1 cellular context compared by ENCODE assay signal in the genomic region with DNA sequence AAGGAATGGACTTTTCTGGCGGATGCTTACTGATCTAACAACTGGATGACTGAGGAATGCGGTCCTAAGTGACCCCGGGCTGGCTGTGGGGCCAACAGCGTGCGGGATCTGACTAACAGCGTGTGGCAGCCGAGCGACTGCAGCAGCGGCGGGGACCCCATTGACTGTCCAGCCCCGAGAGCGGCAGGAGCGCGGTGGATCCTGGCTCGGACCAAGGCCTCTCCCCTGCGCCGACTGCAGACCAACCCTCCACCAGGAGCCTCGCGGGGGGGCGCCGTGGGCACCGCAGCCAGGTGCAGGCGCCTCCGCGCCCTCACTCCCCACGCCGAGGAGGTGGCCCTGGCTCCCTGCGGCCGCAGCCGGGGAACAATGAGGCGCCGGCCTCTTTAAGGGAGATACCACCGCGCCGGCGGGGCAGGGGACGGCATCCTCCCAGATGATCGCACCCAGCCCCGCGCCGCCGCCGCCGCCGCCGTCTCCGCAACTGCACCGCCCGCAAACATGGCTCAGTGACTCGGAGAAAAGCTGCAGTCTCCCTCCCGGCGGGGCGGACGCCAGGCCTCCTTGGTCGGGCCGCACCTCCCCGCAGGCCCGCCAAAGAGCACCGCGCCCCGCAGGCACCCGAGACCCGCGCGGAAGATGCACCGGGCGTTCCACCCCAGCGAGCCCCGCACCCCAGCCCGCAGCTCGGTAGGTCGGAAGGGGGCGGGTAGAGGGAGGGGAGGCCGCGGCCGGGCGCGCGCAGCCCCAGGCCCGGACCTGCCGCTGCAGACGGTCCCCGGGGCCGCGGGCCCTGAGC.
TF ChIP-seq lines count a peak whose summit lies in the region.

No MANE protein-coding gene starts in this region.

TF ChIP-seq in HepG2, 621 proteins besides CTCF, POLR2A, EP300 and RAD21 (continued from another document and continues in another):
- TF ChIP-seq, protein P1, sequence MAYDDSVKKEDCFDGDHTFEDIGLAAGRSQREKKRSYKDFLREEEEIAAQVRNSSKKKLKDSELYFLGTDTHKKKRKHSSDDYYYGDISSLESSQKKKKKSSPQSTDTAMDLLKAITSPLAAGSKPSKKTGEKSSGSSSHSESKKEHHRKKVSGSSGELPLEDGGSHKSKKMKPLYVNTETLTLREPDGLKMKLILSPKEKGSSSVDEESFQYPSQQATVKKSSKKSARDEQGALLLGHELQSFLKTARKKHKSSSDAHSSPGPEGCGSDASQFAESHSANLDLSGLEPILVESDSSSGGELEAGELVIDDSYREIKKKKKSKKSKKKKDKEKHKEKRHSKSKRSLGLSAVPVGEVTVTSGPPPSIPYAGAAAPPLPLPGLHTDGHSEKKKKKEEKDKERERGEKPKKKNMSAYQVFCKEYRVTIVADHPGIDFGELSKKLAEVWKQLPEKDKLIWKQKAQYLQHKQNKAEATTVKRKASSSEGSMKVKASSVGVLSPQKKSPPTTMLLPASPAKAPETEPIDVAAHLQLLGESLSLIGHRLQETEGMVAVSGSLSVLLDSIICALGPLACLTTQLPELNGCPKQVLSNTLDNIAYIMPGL (CRISPR knock-in tag; IDR thresholded peaks at IDR 0.05; ENCODE audit: borderline replicate concordance in 1 of 2, low read depth in 1 of 2): peak in 1 of 2 experiments; percentile 53; a peak in 1 of 4 replicates
- TF ChIP-seq ZNF572 (CRISPR knock-in tag; IDR thresholded peaks at IDR 0.05) (0 out of 2 replicates have a peak, but pooled peaks have one; percentile 53), HNRNPL (IDR thresholded peaks at IDR 0.05; ENCODE audit: low read depth, low read length) (no peak), ZNF772 (CRISPR knock-in tag; IDR thresholded peaks at IDR 0.05) (peak; percentile 55), HNF4G (IDR thresholded peaks at IDR 0.05; ENCODE audit: borderline replicate concordance, low read depth, low read length) (no peak), HNF4G (CRISPR knock-in tag; IDR thresholded peaks at IDR 0.05; ENCODE audit: borderline replicate concordance, low read depth) (no peak), ZFAT (CRISPR knock-in tag; conservative IDR thresholded peaks at IDR 0.05) (no peak), ZNF30 (CRISPR knock-in tag; IDR thresholded peaks at IDR 0.05) (no peak), ZNF136 (CRISPR knock-in tag; IDR thresholded peaks at IDR 0.05; ENCODE audit: low read depth) (no peak), PPARG (CRISPR knock-in tag; conservative IDR thresholded peaks at IDR 0.05) (no peak), HOXA9 (CRISPR knock-in tag; IDR thresholded peaks at IDR 0.05; ENCODE audit: borderline replicate concordance) (0 out of 2 replicates have a peak, but pooled peaks have one; percentile 25), REPIN1 (CRISPR knock-in tag; IDR thresholded peaks at IDR 0.05; ENCODE audit: borderline replicate concordance, low read depth) (no peak; the same call in none of the 2 replicates), CC2D1A (CRISPR knock-in tag; IDR thresholded peaks at IDR 0.05) (no peak), LCORL (IDR thresholded peaks at IDR 0.05) (no peak), LCORL (CRISPR knock-in tag; IDR thresholded peaks at IDR 0.05) (no peak), ZNF782 (CRISPR knock-in tag; IDR thresholded peaks at IDR 0.05; ENCODE audit: borderline replicate concordance) (no peak), ZNF746 (CRISPR knock-in tag; IDR thresholded peaks at IDR 0.05) (no peak), NFYB (CRISPR knock-in tag; IDR thresholded peaks at IDR 0.05) (no peak), TP53 (CRISPR knock-in tag; conservative IDR thresholded peaks at IDR 0.05) (no peak), ZFP62 (CRISPR knock-in tag; IDR thresholded peaks at IDR 0.05) (no peak), ZSCAN30 (CRISPR knock-in tag; IDR thresholded peaks at IDR 0.05) (no peak), ETV6 (CRISPR knock-in tag; conservative IDR thresholded peaks at IDR 0.05) (no peak), ZNF790 (CRISPR knock-in tag; IDR thresholded peaks at IDR 0.05; ENCODE audit: borderline replicate concordance) (0 out of 2 replicates have a peak, but pooled peaks have one; percentile 69), ARNT2 (CRISPR knock-in tag; IDR thresholded peaks at IDR 0.05; ENCODE audit: low read depth) (no peak), ZFP36L2 (CRISPR knock-in tag; IDR thresholded peaks at IDR 0.05) (no peak), JDP2 (CRISPR knock-in tag; IDR thresholded peaks at IDR 0.05; ENCODE audit: borderline replicate concordance) (no peak), PCBP1 (IDR thresholded peaks at IDR 0.05; ENCODE audit: borderline replicate concordance, low read depth, low read length) (no peak), NCOA2 (CRISPR knock-in tag; IDR thresholded peaks at IDR 0.05) (peak; percentile 25; the same call in 1 of the 2 replicates), BRD4 (CRISPR knock-in tag; IDR thresholded peaks at IDR 0.05) (0 out of 2 replicates have a peak, but pooled peaks have one; percentile 61), NR2F6 (IDR thresholded peaks at IDR 0.05) (no peak), NR2F6 (CRISPR knock-in tag; IDR thresholded peaks at IDR 0.05) (no peak), ZMYM4 (CRISPR knock-in tag; IDR thresholded peaks at IDR 0.05) (peak; percentile 6; the same call in 1 of the 2 replicates), FOXJ3 (CRISPR knock-in tag; IDR thresholded peaks at IDR 0.05; ENCODE audit: borderline replicate concordance) (no peak), MED13 (CRISPR knock-in tag; IDR thresholded peaks at IDR 0.05) (0 out of 2 replicates have a peak, but pooled peaks have one; percentile 26), ZNF883 (CRISPR knock-in tag; IDR thresholded peaks at IDR 0.05; ENCODE audit: not compliant biosample characterization) (no peak), ZNF614 (CRISPR knock-in tag; IDR thresholded peaks at IDR 0.05; ENCODE audit: borderline replicate concordance) (peak; percentile 47; the same call in 1 of the 2 replicates), ZNF331 (CRISPR knock-in tag; IDR thresholded peaks at IDR 0.05) (no peak), ZNF292 (CRISPR knock-in tag; IDR thresholded peaks at IDR 0.05; ENCODE audit: borderline replicate concordance, low read depth) (peak; percentile 14; the same call in 1 of the 2 replicates)
- TF ChIP-seq, protein P2, sequence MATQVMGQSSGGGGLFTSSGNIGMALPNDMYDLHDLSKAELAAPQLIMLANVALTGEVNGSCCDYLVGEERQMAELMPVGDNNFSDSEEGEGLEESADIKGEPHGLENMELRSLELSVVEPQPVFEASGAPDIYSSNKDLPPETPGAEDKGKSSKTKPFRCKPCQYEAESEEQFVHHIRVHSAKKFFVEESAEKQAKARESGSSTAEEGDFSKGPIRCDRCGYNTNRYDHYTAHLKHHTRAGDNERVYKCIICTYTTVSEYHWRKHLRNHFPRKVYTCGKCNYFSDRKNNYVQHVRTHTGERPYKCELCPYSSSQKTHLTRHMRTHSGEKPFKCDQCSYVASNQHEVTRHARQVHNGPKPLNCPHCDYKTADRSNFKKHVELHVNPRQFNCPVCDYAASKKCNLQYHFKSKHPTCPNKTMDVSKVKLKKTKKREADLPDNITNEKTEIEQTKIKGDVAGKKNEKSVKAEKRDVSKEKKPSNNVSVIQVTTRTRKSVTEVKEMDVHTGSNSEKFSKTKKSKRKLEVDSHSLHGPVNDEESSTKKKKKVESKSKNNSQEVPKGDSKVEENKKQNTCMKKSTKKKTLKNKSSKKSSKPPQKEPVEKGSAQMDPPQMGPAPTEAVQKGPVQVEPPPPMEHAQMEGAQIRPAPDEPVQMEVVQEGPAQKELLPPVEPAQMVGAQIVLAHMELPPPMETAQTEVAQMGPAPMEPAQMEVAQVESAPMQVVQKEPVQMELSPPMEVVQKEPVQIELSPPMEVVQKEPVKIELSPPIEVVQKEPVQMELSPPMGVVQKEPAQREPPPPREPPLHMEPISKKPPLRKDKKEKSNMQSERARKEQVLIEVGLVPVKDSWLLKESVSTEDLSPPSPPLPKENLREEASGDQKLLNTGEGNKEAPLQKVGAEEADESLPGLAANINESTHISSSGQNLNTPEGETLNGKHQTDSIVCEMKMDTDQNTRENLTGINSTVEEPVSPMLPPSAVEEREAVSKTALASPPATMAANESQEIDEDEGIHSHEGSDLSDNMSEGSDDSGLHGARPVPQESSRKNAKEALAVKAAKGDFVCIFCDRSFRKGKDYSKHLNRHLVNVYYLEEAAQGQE (IDR thresholded peaks at IDR 0.05; ENCODE audit: borderline replicate concordance in 1 of 2, low read depth in 1 of 2, low read length in 2 of 2): no peak
- TF ChIP-seq, protein P3, sequence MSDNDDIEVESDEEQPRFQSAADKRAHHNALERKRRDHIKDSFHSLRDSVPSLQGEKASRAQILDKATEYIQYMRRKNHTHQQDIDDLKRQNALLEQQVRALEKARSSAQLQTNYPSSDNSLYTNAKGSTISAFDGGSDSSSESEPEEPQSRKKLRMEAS (IDR thresholded peaks at IDR 0.05): peak; percentile 76
- TF ChIP-seq, protein P4, sequence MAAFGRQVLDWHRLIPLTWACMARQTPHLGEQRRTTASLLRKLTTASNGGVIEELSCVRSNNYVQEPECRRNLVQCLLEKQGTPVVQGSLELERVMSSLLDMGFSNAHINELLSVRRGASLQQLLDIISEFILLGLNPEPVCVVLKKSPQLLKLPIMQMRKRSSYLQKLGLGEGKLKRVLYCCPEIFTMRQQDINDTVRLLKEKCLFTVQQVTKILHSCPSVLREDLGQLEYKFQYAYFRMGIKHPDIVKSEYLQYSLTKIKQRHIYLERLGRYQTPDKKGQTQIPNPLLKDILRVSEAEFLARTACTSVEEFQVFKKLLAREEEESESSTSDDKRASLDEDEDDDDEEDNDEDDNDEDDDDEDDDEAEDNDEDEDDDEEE (CRISPR knock-in tag; IDR thresholded peaks at IDR 0.05): peak; percentile 75; the same call in 1 of the 2 replicates
- TF ChIP-seq, protein P5, sequence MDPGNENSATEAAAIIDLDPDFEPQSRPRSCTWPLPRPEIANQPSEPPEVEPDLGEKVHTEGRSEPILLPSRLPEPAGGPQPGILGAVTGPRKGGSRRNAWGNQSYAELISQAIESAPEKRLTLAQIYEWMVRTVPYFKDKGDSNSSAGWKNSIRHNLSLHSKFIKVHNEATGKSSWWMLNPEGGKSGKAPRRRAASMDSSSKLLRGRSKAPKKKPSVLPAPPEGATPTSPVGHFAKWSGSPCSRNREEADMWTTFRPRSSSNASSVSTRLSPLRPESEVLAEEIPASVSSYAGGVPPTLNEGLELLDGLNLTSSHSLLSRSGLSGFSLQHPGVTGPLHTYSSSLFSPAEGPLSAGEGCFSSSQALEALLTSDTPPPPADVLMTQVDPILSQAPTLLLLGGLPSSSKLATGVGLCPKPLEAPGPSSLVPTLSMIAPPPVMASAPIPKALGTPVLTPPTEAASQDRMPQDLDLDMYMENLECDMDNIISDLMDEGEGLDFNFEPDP (CRISPR knock-in tag; conservative IDR thresholded peaks at IDR 0.05): no peak
- TF ChIP-seq, protein P6, sequence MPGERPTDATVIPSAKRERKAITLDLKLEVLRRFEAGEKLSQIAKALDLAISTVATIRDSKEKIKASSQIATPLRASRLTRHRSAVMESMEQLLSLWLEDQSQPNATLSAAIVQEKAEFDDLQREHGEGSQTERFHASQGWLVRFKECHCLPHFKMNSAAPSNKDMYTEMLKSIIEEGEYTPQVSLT (CRISPR knock-in tag; IDR thresholded peaks at IDR 0.05; ENCODE audit: borderline replicate concordance, low read depth): no peak
- TF ChIP-seq, protein P7, sequence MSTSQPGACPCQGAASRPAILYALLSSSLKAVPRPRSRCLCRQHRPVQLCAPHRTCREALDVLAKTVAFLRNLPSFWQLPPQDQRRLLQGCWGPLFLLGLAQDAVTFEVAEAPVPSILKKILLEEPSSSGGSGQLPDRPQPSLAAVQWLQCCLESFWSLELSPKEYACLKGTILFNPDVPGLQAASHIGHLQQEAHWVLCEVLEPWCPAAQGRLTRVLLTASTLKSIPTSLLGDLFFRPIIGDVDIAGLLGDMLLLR (CRISPR knock-in tag; IDR thresholded peaks at IDR 0.05): 0 out of 2 replicates have a peak, but pooled peaks have one; percentile 31
- TF ChIP-seq, protein P8, sequence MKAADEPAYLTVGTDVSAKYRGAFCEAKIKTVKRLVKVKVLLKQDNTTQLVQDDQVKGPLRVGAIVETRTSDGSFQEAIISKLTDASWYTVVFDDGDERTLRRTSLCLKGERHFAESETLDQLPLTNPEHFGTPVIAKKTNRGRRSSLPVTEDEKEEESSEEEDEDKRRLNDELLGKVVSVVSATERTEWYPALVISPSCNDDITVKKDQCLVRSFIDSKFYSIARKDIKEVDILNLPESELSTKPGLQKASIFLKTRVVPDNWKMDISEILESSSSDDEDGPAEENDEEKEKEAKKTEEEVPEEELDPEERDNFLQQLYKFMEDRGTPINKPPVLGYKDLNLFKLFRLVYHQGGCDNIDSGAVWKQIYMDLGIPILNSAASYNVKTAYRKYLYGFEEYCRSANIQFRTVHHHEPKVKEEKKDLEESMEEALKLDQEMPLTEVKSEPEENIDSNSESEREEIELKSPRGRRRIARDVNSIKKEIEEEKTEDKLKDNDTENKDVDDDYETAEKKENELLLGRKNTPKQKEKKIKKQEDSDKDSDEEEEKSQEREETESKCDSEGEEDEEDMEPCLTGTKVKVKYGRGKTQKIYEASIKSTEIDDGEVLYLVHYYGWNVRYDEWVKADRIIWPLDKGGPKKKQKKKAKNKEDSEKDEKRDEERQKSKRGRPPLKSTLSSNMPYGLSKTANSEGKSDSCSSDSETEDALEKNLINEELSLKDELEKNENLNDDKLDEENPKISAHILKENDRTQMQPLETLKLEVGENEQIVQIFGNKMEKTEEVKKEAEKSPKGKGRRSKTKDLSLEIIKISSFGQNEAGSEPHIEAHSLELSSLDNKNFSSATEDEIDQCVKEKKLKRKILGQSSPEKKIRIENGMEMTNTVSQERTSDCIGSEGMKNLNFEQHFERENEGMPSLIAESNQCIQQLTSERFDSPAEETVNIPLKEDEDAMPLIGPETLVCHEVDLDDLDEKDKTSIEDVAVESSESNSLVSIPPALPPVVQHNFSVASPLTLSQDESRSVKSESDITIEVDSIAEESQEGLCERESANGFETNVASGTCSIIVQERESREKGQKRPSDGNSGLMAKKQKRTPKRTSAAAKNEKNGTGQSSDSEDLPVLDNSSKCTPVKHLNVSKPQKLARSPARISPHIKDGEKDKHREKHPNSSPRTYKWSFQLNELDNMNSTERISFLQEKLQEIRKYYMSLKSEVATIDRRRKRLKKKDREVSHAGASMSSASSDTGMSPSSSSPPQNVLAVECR (CRISPR knock-in tag; IDR thresholded peaks at IDR 0.05; ENCODE audit: borderline replicate concordance): no peak
